9 cellular contexts compared by ENCODE assay signal in genomic region chr2:46909771-46910419, GRCh38. TPM values are rescaled to one million over a fixed set of nuclear protein-coding genes. Genes with fewer than 3 reads are reported as not detected.
A peak's percentile ranks its signal among the peaks of the same experiment; 100 is the strongest.
DNase-seq lines count a peak whose midpoint lies in the region; ATAC-seq and TF ChIP-seq lines count a peak whose summit lies in the region.
"Had no signal": no experiment of that assay in that cellular context is flagged by ENCODE, and none has a peak within 500 bp of the region (broad histone marks: within the 10 kb centered on the region; RNA-seq: fewer than 3 reads in every experiment).

No MANE protein-coding gene starts in this region.

- TF ChIP-seq CTCF in PC-9 (conservative IDR thresholded peaks at IDR 0.05) (no peak), smooth muscle cell (IDR thresholded peaks at IDR 0.05; ENCODE audit: borderline replicate concordance, insufficient read depth, poor library complexity, severe bottlenecking) (no peak)

- POLR2A ChIA-PET in PC-9 (lab: Charles Lee; ENCODE audit: unreplicated experiment), result interaction anchor here (0.5 to 1.0 kb wide), 5 partner anchors 167 to 716 kb away, joined by 3 to 32 read pairs (median 4); no protein-coding TSS in a partner anchor

- no peaks in the 10 kb centered on the region for H3K27me3 ChIP-seq in PC-9 (ENCODE audit: insufficient read depth, low read depth)
- H3K27me3 ChIP-seq in duodenal mucosa (ENCODE audit: control insufficient read depth in 1 of 2, insufficient read depth in 2 of 2, low read length in 2 of 2), result no peaks in the 10 kb centered on the region
- no peaks in the 10 kb centered on the region for H3K27me3 ChIP-seq in smooth muscle cell (ENCODE audit: low read depth)

- H3K4me1 ChIP-seq in PC-9 (replicated peaks; ENCODE audit: insufficient read depth) (peaks cover 62% of the 10 kb centered on the region), duodenal mucosa (ENCODE audit: control insufficient read depth in 1 of 2, insufficient read depth in 2 of 2, low read length in 2 of 2) (peaks cover 29 to 34% of the 10 kb centered on the region in 2 donors), smooth muscle cell (ENCODE audit: low read depth) (peaks cover 15% of the 10 kb centered on the region)

- H3K9me2 ChIP-seq in PC-9 (ENCODE audit: insufficient read depth), result no peaks in the 10 kb centered on the region

- peak overlapping the region; percentile 53 for H3K4me2 ChIP-seq in PC-9
- H3K4me2 ChIP-seq in smooth muscle cell, result no peak overlapping the region

- intact Hi-C loops in PC-9 (cut with micrococcal nuclease; ENCODE audit: unreplicated experiment), result loop anchor here (10.0 kb wide), 1 partner anchor 475 kb away; no protein-coding TSS in a partner anchor

- H3K4me3 ChIP-seq in PC-9, result no peak overlapping the region
- no peak overlapping the region for H3K4me3 ChIP-seq in duodenal mucosa (ENCODE audit: low read depth in 1 of 2, low read length in 2 of 2)
- no peak overlapping the region for H3K4me3 ChIP-seq in smooth muscle cell

- H2AFZ ChIP-seq in PC-9, result no peak overlapping the region
- no peak overlapping the region for H2AFZ ChIP-seq in smooth muscle cell (ENCODE audit: low read depth)

- BruUV-seq in PC-9 (replicated peaks; lab: Mats Ljungman, UMichigan), result no TSS peak

- WGBS in smooth muscle cell (ENCODE audit: low lambda C conversion rate), result 94% methylated on average over 6 of the region's 6 CpGs

- H3K36me3 ChIP-seq in PC-9 (ENCODE audit: low read depth) (peaks cover 68% of the 10 kb centered on the region), duodenal mucosa (ENCODE audit: control insufficient read depth in 1 of 2, insufficient read depth in 2 of 2, low read length in 2 of 2) (peaks cover 25 to 51% of the 10 kb centered on the region in 2 donors), smooth muscle cell (ENCODE audit: low read depth) (peaks cover 10% of the 10 kb centered on the region)

- H3F3A ChIP-seq in PC-9 (ENCODE audit: insufficient read depth, low read depth) (peaks cover 74% of the 10 kb centered on the region), smooth muscle cell (ENCODE audit: low read depth) (peaks cover 4% of the 10 kb centered on the region)

- peak overlapping the region; percentile 30 to 44 for H3K9ac ChIP-seq in duodenal mucosa (ENCODE audit: low read depth in 1 of 2, low read length in 2 of 2)
- H3K9ac ChIP-seq in smooth muscle cell (ENCODE audit: low read depth), result peak overlapping the region; percentile 10

- H3K9me3 ChIP-seq in PC-9 (ENCODE audit: insufficient read depth, low read depth) (no peaks in the 10 kb centered on the region), duodenal mucosa (ENCODE audit: control insufficient read depth in 1 of 2, low read length in 2 of 2) (no peaks in the 10 kb centered on the region), smooth muscle cell (replicated peaks; ENCODE audit: low read depth) (no peaks in the 10 kb centered on the region)

- peaks cover 35% of the 10 kb centered on the region for H4K20me1 ChIP-seq in PC-9 (ENCODE audit: insufficient read depth)
- peaks cover 91% of the 10 kb centered on the region for H4K20me1 ChIP-seq in smooth muscle cell (ENCODE audit: low read depth)

- H3K79me2 ChIP-seq in PC-9 (ENCODE audit: low read depth) (peaks cover 87% of the 10 kb centered on the region), smooth muscle cell (ENCODE audit: low read depth) (peaks cover 43% of the 10 kb centered on the region)

- DNase-seq in DMS53 (lab: John Stamatoyannopoulos, UW) (peak; percentile 45), DMS53 treated with DMSO at 0.1 percent for 48 hours (lab: John Stamatoyannopoulos, UW; ENCODE audit: unreplicated experiment) (no peak), PC-9 (peak; percentile 85 to 96), smooth muscle cell (lab: John Stamatoyannopoulos, UW; ENCODE audit: unreplicated experiment) (no peak), epidermal melanocyte (ENCODE audit: insufficient read length, low spot score) (no peak), NCI-H187 treated with DMSO at 0.1 percent for 48 hours (lab: John Stamatoyannopoulos, UW) (no peak)

- ATAC-seq in HG02588 (IDR thresholded peaks at IDR 0.05; ENCODE audit: unreplicated experiment), result peak; percentile 87

- H3K27ac ChIP-seq in PC-9 (peak overlapping the region; percentile 73), duodenal mucosa (ENCODE audit: low read depth, low read length) (no peak overlapping the region), smooth muscle cell (ENCODE audit: low read depth) (peak overlapping the region; percentile 83)
- H3K27ac ChIP-seq: 22Rv1 had no signal

- CTCF ChIA-PET in PC-9 (lab: Charles Lee), result interaction anchor here (0.5 kb wide), 1 partner anchor 1818 kb away, joined by 4 read pairs; no protein-coding TSS in a partner anchor

RNA-seq across cellular contexts. Expression of gene MCFD2, which starts 5.7 kb away (rescaled TPM):
- total RNA-seq in PC-9 (2021) (127 and 163 TPM in 2 replicates), smooth muscle cell (167 and 232 TPM in 2 replicates)
- polyA plus RNA-seq in smooth muscle cell, result 100 and 107 TPM in 2 replicates

RNA-seq across cellular contexts. Expression of gene TTC7A, which starts 31.1 kb away (rescaled TPM):
- 66.8 and 80.9 TPM in 2 replicates for total RNA-seq in PC-9 (2021)
- 10.2 and 10.6 TPM in 2 replicates for total RNA-seq in smooth muscle cell
- polyA plus RNA-seq in smooth muscle cell, result 10.1 and 12.8 TPM in 2 replicates

Comparison
In these comparisons a context has a peak if more than half of its experiments do, and no peak if none do; other contexts are left out.
1. DNase-seq: peak in DMS53 (single experiment) and PC-9 (2 of 2); none in DMS53 treated with DMSO at 0.1 percent for 48 hours (single experiment), smooth muscle cell (single experiment), epidermal melanocyte (single experiment) and NCI-H187 treated with DMSO at 0.1 percent for 48 hours (single experiment).